In genomic region chr2:159798376-159798724, GRCh38 we compare ENCODE assay signal across 9 cellular contexts. TPM values are rescaled to one million over a fixed set of nuclear protein-coding genes. Genes with fewer than 3 reads are reported as not detected.
DNase-seq lines count a peak whose midpoint lies in the region; ATAC-seq and TF ChIP-seq lines count a peak whose summit lies in the region.
"Had no signal": no experiment of that assay in that cellular context is flagged by ENCODE, and none has a peak within 500 bp of the region (broad histone marks: within the 10 kb centered on the region; RNA-seq: fewer than 3 reads in every experiment).

No MANE protein-coding gene starts in this region.

- H3K27ac ChIP-seq in HUES48 (ENCODE audit: low read depth, low read length), result no peak overlapping the region

- no peak overlapping the region for H3K9ac ChIP-seq in HUES48 (ENCODE audit: low read depth, low read length)

- intact Hi-C loops in CD14-positive monocyte (cut with micrococcal nuclease), result loop anchor here in 1 of 2 donors (5.0 kb wide), 1 partner anchor 81 kb away; no protein-coding TSS in a partner anchor

- peak; percentile 8 to 11 for ATAC-seq in naive B cell (ENCODE audit: low read depth in 2 of 2)
- no peak for ATAC-seq in HG02981 (IDR thresholded peaks at IDR 0.05; ENCODE audit: unreplicated experiment)
- ATAC-seq in HG02852 (IDR thresholded peaks at IDR 0.05; ENCODE audit: unreplicated experiment), result no peak
- ATAC-seq: HCT116 had no signal

- peak overlapping the region; percentile 70; the same call in 1 of the 2 replicates for H3K4me3 ChIP-seq in HUES48 (ENCODE audit: low read depth, low read length)

- H3K4me3 Mint-ChIP-seq in CD14-positive monocyte (peak overlapping the region; percentile 97), chondrocyte (ENCODE audit: unreplicated experiment) (peak overlapping the region; percentile 86), naive B cell (peak overlapping the region; percentile 76 to 95 (median 90))

- H3K4me1 Mint-ChIP-seq in CD14-positive monocyte (peaks cover 70% of the 10 kb centered on the region), chondrocyte (ENCODE audit: low read depth) (peaks cover 30% of the 10 kb centered on the region), naive B cell (peaks cover 18 to 35% (median 28%) of the 10 kb centered on the region in 3 donors)

- no peaks in the 10 kb centered on the region for H3K9me3 Mint-ChIP-seq in CD14-positive monocyte
- no peaks in the 10 kb centered on the region for H3K9me3 Mint-ChIP-seq in chondrocyte (ENCODE audit: low read depth)
- H3K9me3 Mint-ChIP-seq in naive B cell, result no peaks in the 10 kb centered on the region

- no peaks in the 10 kb centered on the region for H3K9me3 ChIP-seq in HUES48 (ENCODE audit: control insufficient read depth, insufficient read depth, low read length)

- H3K27ac Mint-ChIP-seq in CD14-positive monocyte, result peak overlapping the region; percentile 75 to 96 (median 88)
- H3K27ac Mint-ChIP-seq in chondrocyte (ENCODE audit: unreplicated experiment), result no peak overlapping the region
- H3K27ac Mint-ChIP-seq in naive B cell, result peak overlapping the region in 2 of 6 donors; percentile 8 to 64

- no peak for DNase-seq in CD14-positive monocyte (ENCODE audit: low spot score)
- no peak for DNase-seq in chondrocyte (ENCODE audit: low spot score)
- DNase-seq in naive B cell, result no peak
- no peak for DNase-seq in NCI-H1417 treated with DMSO at 0.1 percent for 48 hours (lab: John Stamatoyannopoulos, UW)
- DNase-seq in activated CD4-positive, alpha-beta T cell treated with anti-CD3 and anti-CD28 coated beads, Interleukin-2, amount 50 U/mL, for 48 hours, result no peak

- no peaks in the 10 kb centered on the region for H3K36me3 Mint-ChIP-seq in CD14-positive monocyte
- no peaks in the 10 kb centered on the region for H3K36me3 Mint-ChIP-seq in chondrocyte (ENCODE audit: low read depth)
- no peaks in the 10 kb centered on the region for H3K36me3 Mint-ChIP-seq in naive B cell

- peaks cover 53% of the 10 kb centered on the region for H3K27me3 ChIP-seq in HUES48 (ENCODE audit: control insufficient read depth, insufficient read depth, low read length)

- peaks cover 13% of the 10 kb centered on the region for H3K4me1 ChIP-seq in HUES48 (ENCODE audit: control insufficient read depth, insufficient read depth, low read length)

- peaks cover 0 to 2% (median 0%) of the 10 kb centered on the region in 3 donors for H3K27me3 Mint-ChIP-seq in CD14-positive monocyte (ENCODE audit: low read depth in 3 of 3)
- H3K27me3 Mint-ChIP-seq in chondrocyte (ENCODE audit: low read depth), result no peaks in the 10 kb centered on the region
- peaks cover 0 to 6% (median 0%) of the 10 kb centered on the region in 3 donors for H3K27me3 Mint-ChIP-seq in naive B cell

- no peaks in the 10 kb centered on the region for H3K36me3 ChIP-seq in HUES48 (ENCODE audit: control insufficient read depth, insufficient read depth, low read length)

- TF ChIP-seq CTCF in CD14-positive monocyte (IDR thresholded peaks at IDR 0.05) (no peak), chondrocyte (IDR thresholded peaks at IDR 0.05) (no peak)

RNA-seq across cellular contexts. Expression of gene CD302, which starts 0.3 kb away (rescaled TPM):
- polyA plus RNA-seq in CD14-positive monocyte, result 100 to 1,000 TPM; 146 to 214 TPM
- total RNA-seq in chondrocyte, result 6.0 to 10.6 TPM (median 6.4 TPM) in 3 replicates
- polyA plus RNA-seq in naive B cell (ENCODE audit: low read depth in 6 of 6), result 1 to 10 TPM in 2 of 6 donors, under 1 TPM in 4; 0.29 to 2.1 (median 0.70) TPM

Comparison
In these comparisons a context has a peak if more than half of its experiments do, and no peak if none do; other contexts are left out.
1. ATAC-seq: peak in naive B cell (2 of 2); none in HG02981 (single experiment) and HG02852 (single experiment).
2. RNA of gene CD302, which starts 0.3 kb away (polyA plus RNA-seq): 146 to 214 TPM in CD14-positive monocyte; 0.29 to 2.1 TPM in naive B cell; every median in the first group is over 10 times any median in the second.
3. Peak in every context shown above with its lines, with median percentiles within 50 percentile points of each other: H3K4me3 Mint-ChIP-seq.